Comparison of ENCODE assay signal across 11 cellular contexts in the genomic region with DNA sequence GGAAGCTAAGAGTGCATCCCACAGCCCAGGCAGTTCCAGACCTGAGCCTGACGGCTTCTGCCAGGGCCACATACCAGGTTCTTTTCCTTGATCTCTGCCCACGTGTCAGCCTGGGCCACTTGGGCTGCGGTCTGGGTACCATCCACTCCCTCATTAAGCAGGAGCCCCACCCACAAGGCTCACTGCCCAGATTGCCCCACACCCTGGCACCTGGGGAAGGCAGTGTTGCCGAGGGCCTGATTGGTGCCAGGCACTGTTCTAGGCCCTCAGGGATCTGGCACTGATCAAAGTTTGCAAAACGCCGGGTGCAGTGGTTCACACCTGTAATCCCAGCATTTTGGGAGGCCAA. TPM values are rescaled to one million over a fixed set of nuclear protein-coding genes. Genes with fewer than 3 reads are reported as not detected.
DNase-seq lines count a peak whose midpoint lies in the region; ATAC-seq and TF ChIP-seq lines count a peak whose summit lies in the region.
"Had no signal": no experiment of that assay in that cellular context is flagged by ENCODE, and none has a peak within 500 bp of the region (broad histone marks: within the 10 kb centered on the region; RNA-seq: fewer than 3 reads in every experiment).

No MANE protein-coding gene starts in this region.

- peaks cover 96% of the 10 kb centered on the region for H3K36me3 Mint-ChIP-seq in dendritic cell treated with granulocyte-macrophage colony-stimulating factor and Interleukin-4, amounts not matched to agents 40 ng/mL and 50 ng/mL, for 4 days (ENCODE audit: low read depth)
- H3K36me3 Mint-ChIP-seq in natural killer cell treated with Interleukin-12 subunit alpha and Interleukin-12 subunit beta and Interleukin-15 and Interleukin-18, amount 100 ng/mL, for 72 hours: no peaks in the 10 kb centered on the region

- H3K9ac ChIP-seq in BLaER1 (peak overlapping the region; percentile 70), Loucy (ENCODE audit: low read depth, low read length, poor library complexity, severe bottlenecking) (peak overlapping the region; percentile 54)

- no peak overlapping the region for H3K4me3 Mint-ChIP-seq in dendritic cell treated with granulocyte-macrophage colony-stimulating factor and Interleukin-4, amounts not matched to agents 40 ng/mL and 50 ng/mL, for 4 days
- H3K4me3 Mint-ChIP-seq in natural killer cell treated with Interleukin-12 subunit alpha and Interleukin-12 subunit beta and Interleukin-15 and Interleukin-18, amount 100 ng/mL, for 72 hours: no peak overlapping the region

- peak overlapping the region; percentile 51 for H3K27ac Mint-ChIP-seq in dendritic cell treated with granulocyte-macrophage colony-stimulating factor and Interleukin-4, amounts not matched to agents 40 ng/mL and 50 ng/mL, for 4 days
- H3K27ac Mint-ChIP-seq in natural killer cell treated with Interleukin-12 subunit alpha and Interleukin-12 subunit beta and Interleukin-15 and Interleukin-18, amount 100 ng/mL, for 72 hours: peak overlapping the region; percentile 94

- H3K9me2 ChIP-seq in Loucy (replicated peaks; ENCODE audit: low read depth, low read length): no peaks in the 10 kb centered on the region

- TF ChIP-seq CTCF in Loucy (conservative IDR thresholded peaks at IDR 0.05; ENCODE audit: low read length): no peak

- no peak overlapping the region for H3K4me3 ChIP-seq in BLaER1
- H3K4me3 ChIP-seq in Loucy (ENCODE audit: low read length, poor library complexity, severe bottlenecking): no peak overlapping the region

- H2AFZ ChIP-seq in Loucy (ENCODE audit: low read length): no peak overlapping the region

- peak overlapping the region; percentile 92 for H3K27ac ChIP-seq in BLaER1

- no peaks in the 10 kb centered on the region for H3K27me3 Mint-ChIP-seq in dendritic cell treated with granulocyte-macrophage colony-stimulating factor and Interleukin-4, amounts not matched to agents 40 ng/mL and 50 ng/mL, for 4 days
- H3K27me3 Mint-ChIP-seq in natural killer cell treated with Interleukin-12 subunit alpha and Interleukin-12 subunit beta and Interleukin-15 and Interleukin-18, amount 100 ng/mL, for 72 hours: no peaks in the 10 kb centered on the region
- H3K27me3 Mint-ChIP-seq: activated naive CD4-positive, alpha-beta T cell treated with anti-CD3 and anti-CD28 coated beads, Interleukin-2, amount 50 U/mL, for 24 hours had no signal

- no peak for ATAC-seq in natural killer cell treated with Interleukin-12 subunit alpha and Interleukin-12 subunit beta and Interleukin-15 and Interleukin-18, amount 100 ng/mL, for 72 hours
- no peak for ATAC-seq in HG02623 (IDR thresholded peaks at IDR 0.05; ENCODE audit: unreplicated experiment)
- no peak for ATAC-seq in HG02571 (IDR thresholded peaks at IDR 0.05; ENCODE audit: unreplicated experiment)

- H3K4me2 ChIP-seq in BLaER1 (peak overlapping the region; percentile 90), Loucy (ENCODE audit: low read depth, low read length, poor library complexity, severe bottlenecking) (peak overlapping the region; percentile 50)

- H3K9me3 ChIP-seq in BLaER1 (no peaks in the 10 kb centered on the region), Loucy (ENCODE audit: insufficient read depth, low read depth, low read length) (no peaks in the 10 kb centered on the region)

- 0 out of 2 replicates have a peak, but pooled peaks cover 5% of the 10 kb centered on the region for H3F3A ChIP-seq in Loucy (ENCODE audit: low read depth)

- H3K4me1 Mint-ChIP-seq in dendritic cell treated with granulocyte-macrophage colony-stimulating factor and Interleukin-4, amounts not matched to agents 40 ng/mL and 50 ng/mL, for 4 days (ENCODE audit: low read depth): peaks cover 54% of the 10 kb centered on the region
- peaks cover 39 to 46% of the 10 kb centered on the region in 2 donors for H3K4me1 Mint-ChIP-seq in natural killer cell treated with Interleukin-12 subunit alpha and Interleukin-12 subunit beta and Interleukin-15 and Interleukin-18, amount 100 ng/mL, for 72 hours (ENCODE audit: low read depth in 2 of 2)

- H3K4me1 ChIP-seq in BLaER1: peaks cover 61% of the 10 kb centered on the region
- H3K4me1 ChIP-seq in Loucy (ENCODE audit: insufficient read depth, low read length, poor library complexity, severe bottlenecking): peaks cover 33% of the 10 kb centered on the region

- H3K36me3 ChIP-seq in BLaER1 (peaks cover 52% of the 10 kb centered on the region), Loucy (ENCODE audit: insufficient read depth, low read length) (peaks cover 8% of the 10 kb centered on the region; the same call in 1 of the 2 replicates)

- intact Hi-C loops in dendritic cell treated with granulocyte-macrophage colony-stimulating factor and Interleukin-4, amounts not matched to agents 40 ng/mL and 50 ng/mL, for 4 days (cut with micrococcal nuclease): loop anchor here (5.0 kb wide), 1 partner anchor 58 kb away; no protein-coding TSS in a partner anchor

- H3K79me2 ChIP-seq in Loucy (ENCODE audit: insufficient read depth, low read length): no peaks in the 10 kb centered on the region

- no peaks in the 10 kb centered on the region for H4K20me1 ChIP-seq in BLaER1
- no peaks in the 10 kb centered on the region for H4K20me1 ChIP-seq in Loucy (ENCODE audit: insufficient read depth, low read length, poor library complexity, severe bottlenecking)

- H3K27me3 ChIP-seq in BLaER1 (no peaks in the 10 kb centered on the region), Loucy (ENCODE audit: insufficient read depth, low read length, poor library complexity, severe bottlenecking) (no peaks in the 10 kb centered on the region)

- H3K9me3 Mint-ChIP-seq in dendritic cell treated with granulocyte-macrophage colony-stimulating factor and Interleukin-4, amounts not matched to agents 40 ng/mL and 50 ng/mL, for 4 days: no peaks in the 10 kb centered on the region
- H3K9me3 Mint-ChIP-seq in natural killer cell treated with Interleukin-12 subunit alpha and Interleukin-12 subunit beta and Interleukin-15 and Interleukin-18, amount 100 ng/mL, for 72 hours: no peaks in the 10 kb centered on the region
- H3K9me3 Mint-ChIP-seq: activated naive CD4-positive, alpha-beta T cell treated with anti-CD3 and anti-CD28 coated beads, Interleukin-2, amount 50 U/mL, for 24 hours had no signal

- DNase-seq in natural killer cell treated with Interleukin-12 subunit alpha and Interleukin-12 subunit beta and Interleukin-15 and Interleukin-18, amount 100 ng/mL, for 72 hours (ENCODE audit: low spot score): no peak
- DNase-seq in NCI-H345 treated with DMSO at 0.1 percent for 48 hours (lab: John Stamatoyannopoulos, UW; ENCODE audit: unreplicated experiment): no peak
- DNase-seq in NCI-H2196 treated with DMSO at 0.1 percent for 48 hours (lab: John Stamatoyannopoulos, UW; ENCODE audit: unreplicated experiment): no peak

RNA-seq across cellular contexts. Expression of a gene that starts 15.4 kb away (rescaled TPM):
- 100 to 1,000 TPM in 1 of 2 donors, 10 to 100 TPM in 1; 85.5 to 142 TPM for total RNA-seq in natural killer cell treated with Interleukin-12 subunit alpha and Interleukin-12 subunit beta and Interleukin-15 and Interleukin-18, amount 100 ng/mL, for 72 hours

RNA-seq across cellular contexts. Expression of a gene that starts 15.5 kb away (rescaled TPM):
- 100 to 1,000 TPM; 160 to 229 TPM for total RNA-seq in natural killer cell treated with Interleukin-12 subunit alpha and Interleukin-12 subunit beta and Interleukin-15 and Interleukin-18, amount 100 ng/mL, for 72 hours

RNA-seq across cellular contexts. Expression of a gene that starts 34.5 kb away (rescaled TPM):
- total RNA-seq in natural killer cell treated with Interleukin-12 subunit alpha and Interleukin-12 subunit beta and Interleukin-15 and Interleukin-18, amount 100 ng/mL, for 72 hours: 10 to 100 TPM; 43.9 to 58.4 TPM

RNA-seq across cellular contexts. Expression of a gene that starts 44.1 kb away (rescaled TPM):
- not detected for total RNA-seq in natural killer cell treated with Interleukin-12 subunit alpha and Interleukin-12 subunit beta and Interleukin-15 and Interleukin-18, amount 100 ng/mL, for 72 hours
- total RNA-seq: fibroblast of villous mesenchyme, G401 had no signal

RNA-seq across cellular contexts. Expression of a gene that starts 51.4 kb away (rescaled TPM):
- total RNA-seq in natural killer cell treated with Interleukin-12 subunit alpha and Interleukin-12 subunit beta and Interleukin-15 and Interleukin-18, amount 100 ng/mL, for 72 hours: 100 to 1,000 TPM; 290 to 675 TPM
